23 cellular contexts compared by ENCODE assay signal in the genomic region with DNA sequence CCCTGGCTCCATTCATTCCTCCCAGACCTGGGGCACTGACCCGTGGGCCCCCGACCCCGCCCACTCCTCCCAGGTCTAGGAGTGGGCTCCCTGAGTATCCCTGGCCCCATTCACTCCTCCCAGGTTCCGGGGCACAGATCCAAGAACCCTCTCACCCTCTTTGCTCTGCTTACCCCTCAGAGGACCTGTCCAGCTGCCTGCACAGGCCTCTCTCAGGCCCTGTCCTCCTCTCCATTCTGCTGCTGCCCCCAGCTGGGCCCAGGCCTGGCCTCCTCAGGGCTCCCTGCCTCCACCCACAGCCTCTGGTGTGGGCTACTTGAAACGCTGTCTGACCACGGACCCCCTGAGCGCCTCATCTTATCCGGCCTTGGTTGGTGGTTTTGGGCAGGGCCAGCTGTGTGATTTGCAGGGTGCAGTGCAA.
A peak's percentile ranks its signal among the peaks of the same experiment; 100 is the strongest.
DNase-seq lines count a peak whose midpoint lies in the region; ATAC-seq, FAIRE-seq and TF ChIP-seq lines count a peak whose summit lies in the region.
"Had no signal": no experiment of that assay in that cellular context is flagged by ENCODE, and none has a peak within 500 bp of the region (broad histone marks: within the 10 kb centered on the region; RNA-seq: fewer than 3 reads in every experiment).

No MANE protein-coding gene starts in this region.

- 85% methylated on average over 5 of the region's 8 CpGs for WGBS in suprapubic skin

- H3K79me2 ChIP-seq in astrocyte (ENCODE audit: insufficient read depth, low read length) (no peaks in the 10 kb centered on the region), keratinocyte (ENCODE audit: control insufficient read depth, insufficient read depth, low read length) (no peaks in the 10 kb centered on the region)

- peaks cover 65% of the 10 kb centered on the region for H3K4me1 ChIP-seq in astrocyte (ENCODE audit: insufficient read depth, low read length)
- peaks cover 32% of the 10 kb centered on the region for H3K4me1 ChIP-seq in keratinocyte (ENCODE audit: control insufficient read depth, extremely low read depth, insufficient read depth, low read length)
- peaks cover 26% of the 10 kb centered on the region for H3K4me1 ChIP-seq in suprapubic skin
- H3K4me1 ChIP-seq: ascending aorta, HAP-1 had no signal

- H3K36me3 ChIP-seq in astrocyte (ENCODE audit: insufficient read depth, low read length) (no peaks in the 10 kb centered on the region), keratinocyte (ENCODE audit: control insufficient read depth in 2 of 2, extremely low read depth in 1 of 2, insufficient read depth in 2 of 2, low read length in 2 of 2) (no peaks in the 10 kb centered on the region), suprapubic skin (no peaks in the 10 kb centered on the region)
- H3K36me3 ChIP-seq: ascending aorta, HAP-1, stomach had no signal

- peaks cover 13% of the 10 kb centered on the region for H3K27me3 Mint-ChIP-seq in activated naive CD8-positive, alpha-beta T cell treated with anti-CD3 and anti-CD28 coated beads, Interleukin-2, amount 10 ng/mL, durations not matched to agents 7 days and 5 days
- peaks cover 10% of the 10 kb centered on the region for H3K27me3 Mint-ChIP-seq in activated naive CD8-positive, alpha-beta T cell treated with anti-CD3 and anti-CD28 coated beads for 36 hours
- H3K27me3 Mint-ChIP-seq in astrocyte (ENCODE audit: low read depth, unreplicated experiment), result peaks cover 22% of the 10 kb centered on the region

- FAIRE-seq in astrocyte (lab: Jason Lieb, UNC) (no peak), keratinocyte (lab: Jason Lieb, UNC) (no peak)
- FAIRE-seq: RCC 7860 had no signal

- dilution Hi-C loops in keratinocyte (cut with MboI; ENCODE audit: extremely low pct_ligation_motif_present, low sequenced_read_pairs), result no loop called here

- H3K9ac ChIP-seq in astrocyte (ENCODE audit: low read length), result no peak overlapping the region
- peak overlapping the region; percentile 69 for H3K9ac ChIP-seq in keratinocyte (ENCODE audit: control insufficient read depth, extremely low read depth, insufficient read depth, low read length)

- H3K27ac ChIP-seq in astrocyte (ENCODE audit: low read depth, low read length) (peak overlapping the region; percentile 52), keratinocyte (ENCODE audit: control insufficient read depth, insufficient read depth, low read length) (peak overlapping the region; percentile 87), suprapubic skin (no peak overlapping the region)
- H3K27ac ChIP-seq: ascending aorta, coronary artery had no signal

- H3K4me3 ChIP-seq in astrocyte (ENCODE audit: insufficient read depth, low read depth, low read length) (no peak overlapping the region), keratinocyte (ENCODE audit: control insufficient read depth in 2 of 3, extremely low read depth in 1 of 3, insufficient read depth in 2 of 3, low read depth in 1 of 3, low read length in 3 of 3) (no peak overlapping the region), suprapubic skin (no peak overlapping the region)
- H3K4me3 ChIP-seq: ascending aorta, coronary artery, HAP-1, stomach had no signal

- H3K9me1 ChIP-seq in keratinocyte (ENCODE audit: control insufficient read depth, extremely low read depth, insufficient read depth, low read length), result no peaks in the 10 kb centered on the region

- peaks cover 4% of the 10 kb centered on the region for H3K36me3 Mint-ChIP-seq in activated naive CD8-positive, alpha-beta T cell treated with anti-CD3 and anti-CD28 coated beads, Interleukin-2, amount 10 ng/mL, durations not matched to agents 7 days and 5 days
- no peaks in the 10 kb centered on the region for H3K36me3 Mint-ChIP-seq in activated naive CD8-positive, alpha-beta T cell treated with anti-CD3 and anti-CD28 coated beads for 36 hours
- H3K36me3 Mint-ChIP-seq in astrocyte (ENCODE audit: low read depth, unreplicated experiment), result peaks cover under 1% of the 10 kb centered on the region
- H3K36me3 Mint-ChIP-seq in stimulated activated effector memory CD8-positive, alpha-beta T cell treated with anti-CD3 and anti-CD28 coated beads, Interleukin-12 subunit alpha, Interleukin-12 subunit beta, amount 100 ng/mL, for 72 hours, result peaks cover 6% of the 10 kb centered on the region
- H3K36me3 Mint-ChIP-seq: CD4-positive, alpha-beta memory T cell; T-cell had no signal

- H3K27me3 ChIP-seq in astrocyte (ENCODE audit: insufficient read depth, low read length) (no peaks in the 10 kb centered on the region), keratinocyte (ENCODE audit: control insufficient read depth, extremely low read depth, insufficient read depth, low read length) (no peaks in the 10 kb centered on the region), suprapubic skin (no peaks in the 10 kb centered on the region)
- H3K27me3 ChIP-seq: ascending aorta had no signal

- DNase-seq in activated naive CD8-positive, alpha-beta T cell treated with anti-CD3 and anti-CD28 coated beads, Interleukin-2, amount 10 ng/mL, durations not matched to agents 7 days and 5 days, result no peak
- DNase-seq in activated naive CD8-positive, alpha-beta T cell treated with anti-CD3 and anti-CD28 coated beads for 36 hours, result no peak
- DNase-seq in astrocyte (ENCODE audit: low read depth), result peak; percentile 52
- DNase-seq in keratinocyte (ENCODE audit: low read depth, low spot score), result no peak
- no peak for DNase-seq in stimulated activated effector memory CD8-positive, alpha-beta T cell treated with anti-CD3 and anti-CD28 coated beads, Interleukin-12 subunit alpha, Interleukin-12 subunit beta, amount 100 ng/mL, for 72 hours (ENCODE audit: low spot score in 2 of 2)
- no peak for DNase-seq in suprapubic skin (ENCODE audit: low spot score in 2 of 2)
- DNase-seq in activated T-cell treated with anti-CD3 and anti-CD28 coated beads for 4 hours, result no peak
- DNase-seq: activated effector memory CD4-positive, alpha-beta T cell treated with anti-CD3 and anti-CD28 coated beads, Interleukin-2, amount 50 U/mL, for 16 hours; CD4-positive, alpha-beta memory T cell; DMS79 treated with DMSO at 0.1 percent for 48 hours; Karpas-422; NCI-H1436 treated with DMSO at 0.1 percent for 48 hours; NCI-H2171 treated with DMSO at 0.1 percent for 48 hours; NCI-H774; stimulated activated CD4-positive, alpha-beta T cell treated with anti-CD3 and anti-CD28 coated beads, Interleukin-15, amount 100 ng/mL, for 24 hours; stomach had no signal

- H3K4me1 Mint-ChIP-seq in activated naive CD8-positive, alpha-beta T cell treated with anti-CD3 and anti-CD28 coated beads, Interleukin-2, amount 10 ng/mL, durations not matched to agents 7 days and 5 days, result peaks cover 29% of the 10 kb centered on the region
- peaks cover 14% of the 10 kb centered on the region for H3K4me1 Mint-ChIP-seq in activated naive CD8-positive, alpha-beta T cell treated with anti-CD3 and anti-CD28 coated beads for 36 hours
- H3K4me1 Mint-ChIP-seq in astrocyte (ENCODE audit: low read depth, unreplicated experiment), result peaks cover 33% of the 10 kb centered on the region
- H3K4me1 Mint-ChIP-seq in stimulated activated effector memory CD8-positive, alpha-beta T cell treated with anti-CD3 and anti-CD28 coated beads, Interleukin-12 subunit alpha, Interleukin-12 subunit beta, amount 100 ng/mL, for 72 hours, result peaks cover 72% of the 10 kb centered on the region

- POLR2A ChIA-PET in activated naive CD8-positive, alpha-beta T cell treated with anti-CD3 and anti-CD28 coated beads, Interleukin-2, amount 10 ng/mL, durations not matched to agents 7 days and 5 days (lab: Charles Lee), result no interaction called here

- no peak for ATAC-seq in activated naive CD8-positive, alpha-beta T cell treated with anti-CD3 and anti-CD28 coated beads, Interleukin-2, amount 10 ng/mL, durations not matched to agents 7 days and 5 days (ENCODE audit: low read depth)
- no peak for ATAC-seq in stimulated activated effector memory CD8-positive, alpha-beta T cell treated with anti-CD3 and anti-CD28 coated beads, Interleukin-12 subunit alpha, Interleukin-12 subunit beta, amount 100 ng/mL, for 72 hours
- no peak for ATAC-seq in HG03378 (IDR thresholded peaks at IDR 0.05; ENCODE audit: unreplicated experiment)
- ATAC-seq: T-cell had no signal

- TF ChIP-seq CTCF in astrocyte (IDR thresholded peaks at IDR 0.05; ENCODE audit: insufficient read depth, low read depth, low read length) (no peak), keratinocyte (optimal IDR thresholded peaks at IDR 0.05 in 1 of 3, IDR thresholded peaks at IDR 0.05 in 1 of 3, conservative IDR thresholded peaks at IDR 0.05 in 1 of 3; ENCODE audit: extremely low read depth in 1 of 3, insufficient read depth in 2 of 3, low read length in 3 of 3) (no peak), suprapubic skin (IDR thresholded peaks at IDR 0.05) (no peak)

- H3K27ac Mint-ChIP-seq in activated naive CD8-positive, alpha-beta T cell treated with anti-CD3 and anti-CD28 coated beads, Interleukin-2, amount 10 ng/mL, durations not matched to agents 7 days and 5 days, result peak overlapping the region; percentile 48
- H3K27ac Mint-ChIP-seq in activated naive CD8-positive, alpha-beta T cell treated with anti-CD3 and anti-CD28 coated beads for 36 hours, result no peak overlapping the region
- H3K27ac Mint-ChIP-seq in astrocyte (ENCODE audit: unreplicated experiment), result peak overlapping the region; percentile 18
- H3K27ac Mint-ChIP-seq in stimulated activated effector memory CD8-positive, alpha-beta T cell treated with anti-CD3 and anti-CD28 coated beads, Interleukin-12 subunit alpha, Interleukin-12 subunit beta, amount 100 ng/mL, for 72 hours, result peak overlapping the region; percentile 93

- peak overlapping the region; percentile 53 for H3K4me2 ChIP-seq in astrocyte (ENCODE audit: low read length)
- H3K4me2 ChIP-seq in keratinocyte (ENCODE audit: control insufficient read depth, extremely low read depth, insufficient read depth, low read depth, low read length), result no peak overlapping the region

- no peaks in the 10 kb centered on the region for H3K9me3 Mint-ChIP-seq in activated naive CD8-positive, alpha-beta T cell treated with anti-CD3 and anti-CD28 coated beads, Interleukin-2, amount 10 ng/mL, durations not matched to agents 7 days and 5 days
- H3K9me3 Mint-ChIP-seq in activated naive CD8-positive, alpha-beta T cell treated with anti-CD3 and anti-CD28 coated beads for 36 hours, result no peaks in the 10 kb centered on the region
- peaks cover under 1% of the 10 kb centered on the region for H3K9me3 Mint-ChIP-seq in astrocyte (ENCODE audit: unreplicated experiment)
- no peaks in the 10 kb centered on the region for H3K9me3 Mint-ChIP-seq in stimulated activated effector memory CD8-positive, alpha-beta T cell treated with anti-CD3 and anti-CD28 coated beads, Interleukin-12 subunit alpha, Interleukin-12 subunit beta, amount 100 ng/mL, for 72 hours
- H3K9me3 Mint-ChIP-seq: CD4-positive, alpha-beta memory T cell; nephron; T-cell had no signal

- H3K9me3 ChIP-seq in astrocyte (ENCODE audit: insufficient read depth, low read depth, low read length) (no peaks in the 10 kb centered on the region), keratinocyte (ENCODE audit: control insufficient read depth, low read depth, low read length) (no peaks in the 10 kb centered on the region), suprapubic skin (no peaks in the 10 kb centered on the region)
- H3K9me3 ChIP-seq: ascending aorta, HAP-1, stomach had no signal

- H4K20me1 ChIP-seq in astrocyte (ENCODE audit: insufficient read depth, low read length) (no peaks in the 10 kb centered on the region), keratinocyte (ENCODE audit: control insufficient read depth, extremely low read depth, insufficient read depth, low read length) (no peaks in the 10 kb centered on the region)

- TF ChIP-seq EP300 in suprapubic skin (IDR thresholded peaks at IDR 0.05), result no peak

- H3K4me3 Mint-ChIP-seq in activated naive CD8-positive, alpha-beta T cell treated with anti-CD3 and anti-CD28 coated beads, Interleukin-2, amount 10 ng/mL, durations not matched to agents 7 days and 5 days, result no peak overlapping the region
- H3K4me3 Mint-ChIP-seq in activated naive CD8-positive, alpha-beta T cell treated with anti-CD3 and anti-CD28 coated beads for 36 hours, result no peak overlapping the region
- H3K4me3 Mint-ChIP-seq in astrocyte (ENCODE audit: unreplicated experiment), result no peak overlapping the region
- H3K4me3 Mint-ChIP-seq in stimulated activated effector memory CD8-positive, alpha-beta T cell treated with anti-CD3 and anti-CD28 coated beads, Interleukin-12 subunit alpha, Interleukin-12 subunit beta, amount 100 ng/mL, for 72 hours, result peak overlapping the region; percentile 42
- H3K4me3 Mint-ChIP-seq: CD4-positive, alpha-beta memory T cell; nephron; T-cell had no signal

- H2AFZ ChIP-seq in astrocyte (ENCODE audit: low read depth, low read length), result no peak overlapping the region
- peak overlapping the region; percentile 92 for H2AFZ ChIP-seq in keratinocyte (ENCODE audit: control insufficient read depth, low read length)

- TF ChIP-seq POLR2A in suprapubic skin (IDR thresholded peaks at IDR 0.05), result no peak
